In the genomic region with DNA sequence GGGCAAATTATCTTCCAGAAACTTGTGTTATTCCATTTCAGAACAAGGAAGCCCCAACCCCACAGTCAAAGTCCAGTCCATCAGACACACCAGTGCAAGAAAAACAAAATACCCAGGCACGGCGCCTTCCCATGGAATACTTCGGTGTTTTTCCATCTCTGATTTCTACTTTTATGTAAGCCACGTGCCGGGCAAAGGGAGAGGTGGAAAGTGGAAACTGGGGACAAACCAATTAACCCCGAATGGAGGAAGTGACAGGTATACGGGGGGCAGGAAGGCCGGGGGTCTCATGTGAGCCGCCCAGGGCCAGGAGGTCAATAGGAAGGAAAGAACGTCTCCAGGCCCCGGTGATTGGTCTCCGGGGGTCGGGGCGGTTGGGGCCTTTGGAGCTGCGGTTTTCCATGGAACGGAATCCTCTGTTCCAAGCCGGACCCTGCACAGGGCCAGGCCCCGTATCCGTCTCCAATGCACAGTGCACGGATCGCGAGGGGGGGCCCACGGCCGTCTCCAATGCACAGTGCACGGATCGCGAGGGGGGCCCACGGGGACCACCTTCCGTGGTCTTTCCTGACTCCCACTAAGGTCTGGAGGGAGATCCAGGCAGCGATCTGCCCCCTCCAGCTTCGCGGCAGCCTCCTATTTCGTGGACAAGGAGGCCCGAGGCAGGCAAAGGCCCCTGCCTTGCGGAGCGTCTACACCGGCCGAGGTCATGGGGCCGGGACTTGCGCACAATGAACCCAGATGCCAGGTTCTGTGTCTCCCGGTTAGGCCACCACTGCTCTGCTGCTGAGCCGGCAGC, we compare ENCODE assay signal across 17 cellular contexts.
A peak's percentile ranks its signal among the peaks of the same experiment; 100 is the strongest.
DNase-seq lines count a peak whose midpoint lies in the region; ATAC-seq and TF ChIP-seq lines count a peak whose summit lies in the region.
"Had no signal": no experiment of that assay in that cellular context is flagged by ENCODE, and none has a peak within 500 bp of the region (broad histone marks: within the 10 kb centered on the region; RNA-seq: fewer than 3 reads in every experiment).

No MANE protein-coding gene starts in this region.

- H3K4me3 ChIP-seq in Caco-2 (ENCODE audit: low read depth, low read length) (no peak overlapping the region), right cardiac atrium (ENCODE audit: low read length) (no peak overlapping the region)
- H3K4me3 ChIP-seq: mucosa of descending colon, pancreas had no signal

- H3K36me3 ChIP-seq in Caco-2 (ENCODE audit: control insufficient read depth, insufficient read depth, low read length): no peaks in the 10 kb centered on the region
- H3K36me3 ChIP-seq: pancreas had no signal

- ATAC-seq in WTC11 (no peak; the same call in 1 of the 2 replicates), right cardiac atrium (no peak), HG03439 (IDR thresholded peaks at IDR 0.05; ENCODE audit: unreplicated experiment) (no peak), HG02798 (IDR thresholded peaks at IDR 0.05; ENCODE audit: poor library complexity, unreplicated experiment) (no peak)
- ATAC-seq in CD4-positive, alpha-beta T cell (ENCODE audit: poor library complexity): no peak
- ATAC-seq: mucosa of descending colon had no signal

- H3K27me3 ChIP-seq in Caco-2 (replicated peaks; ENCODE audit: control insufficient read depth, insufficient read depth, low read length) (no peaks in the 10 kb centered on the region), right cardiac atrium (ENCODE audit: control insufficient read depth, insufficient read depth) (no peaks in the 10 kb centered on the region)
- H3K27me3 ChIP-seq in CD4-positive, alpha-beta T cell (ENCODE audit: control insufficient read depth, insufficient read depth, low read length): no peaks in the 10 kb centered on the region
- H3K27me3 ChIP-seq: pancreas had no signal

- H3K4me1 ChIP-seq in Caco-2 (peaks cover 19% of the 10 kb centered on the region), right cardiac atrium (ENCODE audit: control insufficient read depth, insufficient read depth, low read length) (no peaks in the 10 kb centered on the region)
- H3K4me1 ChIP-seq: pancreas had no signal

- CTCF ChIA-PET in Caco-2 (lab: Charles Lee): no interaction called here
- CTCF ChIA-PET in WTC11 (lab: Charles Lee): interaction anchor here (2.1 kb wide), 1 partner anchor 56 kb away, joined by 7 read pairs; no protein-coding TSS in a partner anchor
- CTCF ChIA-PET in CD4-positive, alpha-beta T cell (lab: Charles Lee): no interaction called here

- BruUV-seq in Caco-2 (replicated peaks; lab: Mats Ljungman, UMichigan): no TSS peak

- H3K36me3 Mint-ChIP-seq in Caco-2 (ENCODE audit: insufficient read depth, unreplicated experiment) (peaks cover 11% of the 10 kb centered on the region), WTC11 (no peaks in the 10 kb centered on the region)
- no peaks in the 10 kb centered on the region for H3K36me3 Mint-ChIP-seq in CD4-positive, alpha-beta T cell (ENCODE audit: low read depth)

- WGBS in right cardiac atrium: 77% methylated on average over 42 of the region's 42 CpGs

- H3K9me3 ChIP-seq in Caco-2 (no peaks in the 10 kb centered on the region), right cardiac atrium (ENCODE audit: control insufficient read depth, low read length) (no peaks in the 10 kb centered on the region)
- H3K9me3 ChIP-seq in CD4-positive, alpha-beta T cell (ENCODE audit: control insufficient read depth, low read length): no peaks in the 10 kb centered on the region
- H3K9me3 ChIP-seq: mucosa of descending colon, pancreas had no signal

- DNase-seq in Caco-2 (no peak), WTC11 (ENCODE audit: low spot score) (no peak), right cardiac atrium (peak in 2 of 3 donors; percentile 37 to 41), posterior vena cava (ENCODE audit: low spot score) (peak; percentile 64)
- no peak for DNase-seq in CD4-positive, alpha-beta T cell
- DNase-seq in effector CD4-positive, alpha-beta T cell: no peak
- DNase-seq: activated CD4-positive, CD25-positive, alpha-beta regulatory T cell treated with anti-CD3 and anti-CD28 coated beads, Interleukin-2, amount 50 U/mL, for 72 hours; activated naive CD4-positive, alpha-beta T cell treated with anti-CD3 and anti-CD28 coated beads, Interleukin-2, amount 50 U/mL, for 16 hours; NCI-H774; RPMI8226 had no signal

- H3K27ac Mint-ChIP-seq in Caco-2 (ENCODE audit: unreplicated experiment): peak overlapping the region; percentile 35
- H3K27ac Mint-ChIP-seq in WTC11: 0 out of 2 replicates have a peak overlapping the region, but pooled peaks have one; percentile 34
- H3K27ac Mint-ChIP-seq in CD4-positive, alpha-beta T cell: no peak overlapping the region
- H3K27ac Mint-ChIP-seq: stimulated activated naive CD8-positive, alpha-beta T cell treated with anti-CD3 and anti-CD28 coated beads, Interleukin-15, Interleukin-2, amounts not matched to agents 100 ng/mL and 50 ng/mL, for 24 hours had no signal

- H3K4me3 Mint-ChIP-seq in Caco-2 (ENCODE audit: unreplicated experiment) (no peak overlapping the region), WTC11 (no peak overlapping the region)
- no peak overlapping the region for H3K4me3 Mint-ChIP-seq in CD4-positive, alpha-beta T cell
- H3K4me3 Mint-ChIP-seq: central memory CD8-positive, alpha-beta T cell; stimulated activated naive CD8-positive, alpha-beta T cell treated with anti-CD3 and anti-CD28 coated beads, Interleukin-15, Interleukin-2, amounts not matched to agents 100 ng/mL and 50 ng/mL, for 24 hours; T-helper 1 cell treated with Interleukin-12 subunit alpha and Interleukin-12 subunit beta and Interleukin-4 antibody, amounts not matched to agents 30 μg/mL and 1 μg/mL, for 36 hours had no signal

- no peak overlapping the region for H3K27ac ChIP-seq in right cardiac atrium (ENCODE audit: low read length)
- no peak overlapping the region for H3K27ac ChIP-seq in CD4-positive, alpha-beta T cell (ENCODE audit: low read depth, low read length)
- H3K27ac ChIP-seq: pancreas had no signal

- H3K4me1 Mint-ChIP-seq in Caco-2 (ENCODE audit: low read depth, unreplicated experiment): peaks cover 9% of the 10 kb centered on the region
- peaks cover 10% of the 10 kb centered on the region for H3K4me1 Mint-ChIP-seq in WTC11
- H3K4me1 Mint-ChIP-seq in CD4-positive, alpha-beta T cell (ENCODE audit: low read depth): peaks cover 13% of the 10 kb centered on the region

- no peak for TF ChIP-seq CTCF in Caco-2 (IDR thresholded peaks at IDR 0.05; ENCODE audit: insufficient read depth in 1 of 2, low read depth in 1 of 2, low read length in 1 of 2, severe bottlenecking in 1 of 2, unreplicated experiment in 1 of 2)
- TF ChIP-seq CTCF in WTC11 (IDR thresholded peaks at IDR 0.05): no peak
- TF ChIP-seq CTCF in CD4-positive, alpha-beta T cell (IDR thresholded peaks at IDR 0.05): no peak

- POLR2A ChIA-PET in Caco-2 (lab: Charles Lee) (no interaction called here), WTC11 (lab: Charles Lee) (interaction anchor here (1.3 kb wide), 1 partner anchor 12 kb away, joined by 5 read pairs; no protein-coding TSS in a partner anchor)
- POLR2A ChIA-PET in CD4-positive, alpha-beta T cell (lab: Charles Lee): interaction anchor here (1.9 kb wide), 1 partner anchor 79 kb away, joined by 7 read pairs; a partner anchor contains a TSS

- intact Hi-C loops in Caco-2 (cut with micrococcal nuclease; ENCODE audit: unreplicated experiment) (no loop called here), right cardiac atrium (cut with DNase I) (no loop called here), posterior vena cava (cut with DNase I) (no loop called here)
- intact Hi-C loops in CD4-positive, alpha-beta T cell (cut with DNase I, micrococcal nuclease): no loop called here

- H3K27me3 Mint-ChIP-seq in Caco-2 (ENCODE audit: insufficient read depth, unreplicated experiment): no peaks in the 10 kb centered on the region
- H3K27me3 Mint-ChIP-seq in WTC11 (ENCODE audit: low read depth): no peaks in the 10 kb centered on the region
- no peaks in the 10 kb centered on the region for H3K27me3 Mint-ChIP-seq in CD4-positive, alpha-beta T cell
- H3K27me3 Mint-ChIP-seq: central memory CD8-positive, alpha-beta T cell; stimulated activated naive CD8-positive, alpha-beta T cell treated with anti-CD3 and anti-CD28 coated beads, Interleukin-15, Interleukin-2, amounts not matched to agents 100 ng/mL and 50 ng/mL, for 24 hours had no signal

- H3K9me3 Mint-ChIP-seq in Caco-2 (ENCODE audit: unreplicated experiment) (no peaks in the 10 kb centered on the region), WTC11 (no peaks in the 10 kb centered on the region)
- H3K9me3 Mint-ChIP-seq in CD4-positive, alpha-beta T cell: no peaks in the 10 kb centered on the region
- H3K9me3 Mint-ChIP-seq: central memory CD8-positive, alpha-beta T cell; stimulated activated naive CD8-positive, alpha-beta T cell treated with anti-CD3 and anti-CD28 coated beads, Interleukin-15, Interleukin-2, amounts not matched to agents 100 ng/mL and 50 ng/mL, for 24 hours; T-helper 1 cell treated with Interleukin-12 subunit alpha and Interleukin-12 subunit beta and Interleukin-4 antibody, amounts not matched to agents 30 μg/mL and 1 μg/mL, for 36 hours had no signal

TF ChIP-seq in WTC11, 78 proteins besides CTCF, POLR2A, EP300 and RAD21 (continues in another document):
- TF ChIP-seq NR1H2 (CRISPR knock-in tag; IDR thresholded peaks at IDR 0.05) (no peak), ZNF396 (CRISPR knock-in tag; IDR thresholded peaks at IDR 0.05; ENCODE audit: borderline replicate concordance) (no peak), ZNF423 (CRISPR knock-in tag; IDR thresholded peaks at IDR 0.05) (no peak), SMAD3 (CRISPR knock-in tag; IDR thresholded peaks at IDR 0.05; ENCODE audit: borderline replicate concordance) (no peak)
- TF ChIP-seq, protein P1, sequence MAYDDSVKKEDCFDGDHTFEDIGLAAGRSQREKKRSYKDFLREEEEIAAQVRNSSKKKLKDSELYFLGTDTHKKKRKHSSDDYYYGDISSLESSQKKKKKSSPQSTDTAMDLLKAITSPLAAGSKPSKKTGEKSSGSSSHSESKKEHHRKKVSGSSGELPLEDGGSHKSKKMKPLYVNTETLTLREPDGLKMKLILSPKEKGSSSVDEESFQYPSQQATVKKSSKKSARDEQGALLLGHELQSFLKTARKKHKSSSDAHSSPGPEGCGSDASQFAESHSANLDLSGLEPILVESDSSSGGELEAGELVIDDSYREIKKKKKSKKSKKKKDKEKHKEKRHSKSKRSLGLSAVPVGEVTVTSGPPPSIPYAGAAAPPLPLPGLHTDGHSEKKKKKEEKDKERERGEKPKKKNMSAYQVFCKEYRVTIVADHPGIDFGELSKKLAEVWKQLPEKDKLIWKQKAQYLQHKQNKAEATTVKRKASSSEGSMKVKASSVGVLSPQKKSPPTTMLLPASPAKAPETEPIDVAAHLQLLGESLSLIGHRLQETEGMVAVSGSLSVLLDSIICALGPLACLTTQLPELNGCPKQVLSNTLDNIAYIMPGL (CRISPR knock-in tag; IDR thresholded peaks at IDR 0.05): no peak

Comparison
In these comparisons a context has a peak if more than half of its experiments do, and no peak if none do; other contexts are left out.
1. DNase-seq: peak in right cardiac atrium (2 of 3) and posterior vena cava (single experiment); none in Caco-2 (0 of 2), WTC11 (single experiment), CD4-positive, alpha-beta T cell (0 of 10) and effector CD4-positive, alpha-beta T cell (single experiment).